1 cellular context compared by ENCODE assay signal in the genomic region with DNA sequence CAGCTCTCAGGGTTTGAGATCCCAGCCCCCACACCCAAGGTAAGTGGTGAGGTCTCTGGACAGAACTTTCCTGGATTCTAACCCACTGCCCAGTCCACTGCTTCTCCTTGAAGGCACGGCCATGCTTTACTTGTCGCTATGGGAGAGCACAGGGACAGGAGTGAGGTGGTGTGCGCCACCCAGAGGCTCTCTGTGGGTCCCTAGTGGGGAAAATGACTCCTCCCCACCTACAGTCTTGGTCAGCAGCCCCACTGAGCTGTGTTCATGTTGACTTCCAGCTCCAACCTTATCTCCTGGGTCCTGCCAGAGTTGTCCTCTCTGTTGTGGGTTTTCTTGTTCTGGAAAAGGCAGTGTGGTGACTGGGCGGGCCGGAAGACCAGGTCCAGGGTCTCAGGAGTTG.
TF ChIP-seq lines count a peak whose summit lies in the region.

No MANE protein-coding gene starts in this region.

TF ChIP-seq in HCT116, 20 proteins besides CTCF, POLR2A, EP300 and RAD21 (continued from another document):
- TF ChIP-seq, protein P1, sequence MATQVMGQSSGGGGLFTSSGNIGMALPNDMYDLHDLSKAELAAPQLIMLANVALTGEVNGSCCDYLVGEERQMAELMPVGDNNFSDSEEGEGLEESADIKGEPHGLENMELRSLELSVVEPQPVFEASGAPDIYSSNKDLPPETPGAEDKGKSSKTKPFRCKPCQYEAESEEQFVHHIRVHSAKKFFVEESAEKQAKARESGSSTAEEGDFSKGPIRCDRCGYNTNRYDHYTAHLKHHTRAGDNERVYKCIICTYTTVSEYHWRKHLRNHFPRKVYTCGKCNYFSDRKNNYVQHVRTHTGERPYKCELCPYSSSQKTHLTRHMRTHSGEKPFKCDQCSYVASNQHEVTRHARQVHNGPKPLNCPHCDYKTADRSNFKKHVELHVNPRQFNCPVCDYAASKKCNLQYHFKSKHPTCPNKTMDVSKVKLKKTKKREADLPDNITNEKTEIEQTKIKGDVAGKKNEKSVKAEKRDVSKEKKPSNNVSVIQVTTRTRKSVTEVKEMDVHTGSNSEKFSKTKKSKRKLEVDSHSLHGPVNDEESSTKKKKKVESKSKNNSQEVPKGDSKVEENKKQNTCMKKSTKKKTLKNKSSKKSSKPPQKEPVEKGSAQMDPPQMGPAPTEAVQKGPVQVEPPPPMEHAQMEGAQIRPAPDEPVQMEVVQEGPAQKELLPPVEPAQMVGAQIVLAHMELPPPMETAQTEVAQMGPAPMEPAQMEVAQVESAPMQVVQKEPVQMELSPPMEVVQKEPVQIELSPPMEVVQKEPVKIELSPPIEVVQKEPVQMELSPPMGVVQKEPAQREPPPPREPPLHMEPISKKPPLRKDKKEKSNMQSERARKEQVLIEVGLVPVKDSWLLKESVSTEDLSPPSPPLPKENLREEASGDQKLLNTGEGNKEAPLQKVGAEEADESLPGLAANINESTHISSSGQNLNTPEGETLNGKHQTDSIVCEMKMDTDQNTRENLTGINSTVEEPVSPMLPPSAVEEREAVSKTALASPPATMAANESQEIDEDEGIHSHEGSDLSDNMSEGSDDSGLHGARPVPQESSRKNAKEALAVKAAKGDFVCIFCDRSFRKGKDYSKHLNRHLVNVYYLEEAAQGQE (IDR thresholded peaks at IDR 0.05; ENCODE audit: low read depth) = no peak
- TF ChIP-seq, protein P2, sequence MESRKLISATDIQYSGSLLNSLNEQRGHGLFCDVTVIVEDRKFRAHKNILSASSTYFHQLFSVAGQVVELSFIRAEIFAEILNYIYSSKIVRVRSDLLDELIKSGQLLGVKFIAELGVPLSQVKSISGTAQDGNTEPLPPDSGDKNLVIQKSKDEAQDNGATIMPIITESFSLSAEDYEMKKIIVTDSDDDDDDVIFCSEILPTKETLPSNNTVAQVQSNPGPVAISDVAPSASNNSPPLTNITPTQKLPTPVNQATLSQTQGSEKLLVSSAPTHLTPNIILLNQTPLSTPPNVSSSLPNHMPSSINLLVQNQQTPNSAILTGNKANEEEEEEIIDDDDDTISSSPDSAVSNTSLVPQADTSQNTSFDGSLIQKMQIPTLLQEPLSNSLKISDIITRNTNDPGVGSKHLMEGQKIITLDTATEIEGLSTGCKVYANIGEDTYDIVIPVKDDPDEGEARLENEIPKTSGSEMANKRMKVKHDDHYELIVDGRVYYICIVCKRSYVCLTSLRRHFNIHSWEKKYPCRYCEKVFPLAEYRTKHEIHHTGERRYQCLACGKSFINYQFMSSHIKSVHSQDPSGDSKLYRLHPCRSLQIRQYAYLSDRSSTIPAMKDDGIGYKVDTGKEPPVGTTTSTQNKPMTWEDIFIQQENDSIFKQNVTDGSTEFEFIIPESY (IDR thresholded peaks at IDR 0.05; ENCODE audit: extremely low read depth, insufficient replicate concordance, low read length) = no peak
- TF ChIP-seq POLR2AphosphoS5 (IDR thresholded peaks at IDR 0.05; ENCODE audit: low read depth, low read length) (no peak), SP1 (IDR thresholded peaks at IDR 0.05; ENCODE audit: low read depth) (no peak), EZH2phosphoT487 (IDR thresholded peaks at IDR 0.05; ENCODE audit: borderline replicate concordance) (no peak), YY1 (IDR thresholded peaks at IDR 0.05; ENCODE audit: extremely low read depth, insufficient replicate concordance, low read depth, low read length) (no peak), EGR1 (IDR thresholded peaks at IDR 0.05; ENCODE audit: low read depth) (no peak)
